ENCODE assay signal across 38 cellular contexts in genomic region chr10:51924359-51924758, GRCh38.
"Had no signal": no experiment of that assay in that cellular context is flagged by ENCODE, and none has a peak within 500 bp of the region (broad histone marks: within the 10 kb centered on the region; RNA-seq: fewer than 3 reads in every experiment).

No MANE protein-coding gene starts in this region.

- H3K4me1 ChIP-seq: body of pancreas, breast epithelium had no signal

- FAIRE-seq: astrocyte, bronchial epithelial cell had no signal

- H3K27ac Mint-ChIP-seq: activated naive CD4-positive, alpha-beta T cell treated with anti-CD3 and anti-CD28 coated beads for 36 hours; activated naive CD4-positive, alpha-beta T cell treated with anti-CD3 and anti-CD28 coated beads, Interleukin-2, amount 10 ng/mL, durations not matched to agents 7 days and 5 days; activated naive CD4-positive, alpha-beta T cell treated with anti-CD3 and anti-CD28 coated beads, Interleukin-2, amount 50 U/mL, for 24 hours; activated naive CD4-positive, alpha-beta T cell treated with anti-CD3 and anti-CD28 coated beads, Interleukin-2, amount 50 U/mL, for 72 hours; activated naive CD8-positive, alpha-beta T cell; activated naive CD8-positive, alpha-beta T cell treated with anti-CD3 and anti-CD28 coated beads for 36 hours; activated naive CD8-positive, alpha-beta T cell treated with anti-CD3 and anti-CD28 coated beads, Interleukin-2, amount 10 ng/mL, durations not matched to agents 7 days and 5 days; activated naive CD8-positive, alpha-beta T cell treated with anti-CD3 and anti-CD28 coated beads, Interleukin-2, amount 50 U/mL, for 24 hours; activated T-cell treated with anti-CD3 and anti-CD28 coated beads, Interleukin-2, amount 50 U/mL, for 24 hours; activated T-helper 1 cell treated with anti-CD3 and anti-CD28 coated beads, Interleukin-12 subunit alpha, Interleukin-12 subunit beta, Interleukin-2, Interleukin-4 antibody, amounts not matched to agents 30 ng/mL and 10 ng/mL and 1 ng/mL, durations not matched to agents 14 hours and 24 hours and 36 hours; activated T-helper 17 cell treated with anti-CD3 and anti-CD28 coated beads, Interleukin-2, amount 50 U/mL, for 72 hours; activated T-helper 2 cell treated with anti-CD3 and anti-CD28 coated beads, Interferon-gamma antibody, Interleukin-2, Interleukin-4, amounts not matched to agents 10 μg/mL and 5 μg/mL and 100 μg/mL, durations not matched to agents 14 hours and 24 hours and 36 hours; brain had no signal

- H3K27me3 Mint-ChIP-seq: activated naive CD4-positive, alpha-beta T cell treated with anti-CD3 and anti-CD28 coated beads, Interleukin-2, amount 10 ng/mL, durations not matched to agents 7 days and 5 days; activated naive CD8-positive, alpha-beta T cell; activated T-cell treated with anti-CD3 and anti-CD28 coated beads, Interleukin-2, amount 50 U/mL, for 24 hours; activated T-helper 17 cell treated with anti-CD3 and anti-CD28 coated beads, Interleukin-2, amount 50 U/mL, for 72 hours; brain had no signal

- H3K4me3 ChIP-seq: adrenal gland, ascending aorta, body of pancreas, breast epithelium, cardiac muscle cell had no signal

- ATAC-seq: activated naive CD4-positive, alpha-beta T cell treated with anti-CD3 and anti-CD28 coated beads, Interleukin-2, amount 50 U/mL, for 72 hours; activated naive CD8-positive, alpha-beta T cell treated with anti-CD3 and anti-CD28 coated beads, Interleukin-2, amount 50 U/mL, for 24 hours; activated T-cell treated with anti-CD3 and anti-CD28 coated beads, Interleukin-2, amount 50 U/mL, for 4 hours; activated T-helper 17 cell treated with anti-CD3 and anti-CD28 coated beads, Interleukin-2, amount 50 U/mL, for 72 hours; body of pancreas had no signal

- H3K4me3 Mint-ChIP-seq: activated naive CD4-positive, alpha-beta T cell treated with anti-CD3 and anti-CD28 coated beads for 36 hours; activated naive CD4-positive, alpha-beta T cell treated with anti-CD3 and anti-CD28 coated beads, Interleukin-2, amount 10 ng/mL, durations not matched to agents 7 days and 5 days; activated naive CD4-positive, alpha-beta T cell treated with anti-CD3 and anti-CD28 coated beads, Interleukin-2, amount 50 U/mL, for 24 hours; activated naive CD8-positive, alpha-beta T cell; activated naive CD8-positive, alpha-beta T cell treated with anti-CD3 and anti-CD28 coated beads for 36 hours; activated naive CD8-positive, alpha-beta T cell treated with anti-CD3 and anti-CD28 coated beads, Interleukin-2, amount 10 ng/mL, durations not matched to agents 7 days and 5 days; activated naive CD8-positive, alpha-beta T cell treated with anti-CD3 and anti-CD28 coated beads, Interleukin-2, amount 50 U/mL, for 24 hours; activated T-cell treated with anti-CD3 and anti-CD28 coated beads, Interleukin-2, amount 50 U/mL, for 24 hours; activated T-cell treated with anti-CD3 and anti-CD28 coated beads, Interleukin-2, amount 50 U/mL, for 4 hours; activated T-helper 1 cell treated with anti-CD3 and anti-CD28 coated beads, Interleukin-12 subunit alpha, Interleukin-12 subunit beta, Interleukin-2, Interleukin-4 antibody, amounts not matched to agents 30 ng/mL and 10 ng/mL and 1 ng/mL, durations not matched to agents 14 hours and 24 hours and 36 hours; activated T-helper 17 cell treated with anti-CD3 and anti-CD28 coated beads, Interleukin-2, amount 50 U/mL, for 72 hours; brain; central memory CD8-positive, alpha-beta T cell had no signal

- H3K36me3 ChIP-seq: adrenal gland, ascending aorta, brain microvascular endothelial cell, breast epithelium, cardiac muscle cell had no signal

- H3K27ac ChIP-seq: adrenal gland, body of pancreas, brain microvascular endothelial cell, breast epithelium, cardiac muscle cell had no signal

- H3K9me3 Mint-ChIP-seq: activated naive CD4-positive, alpha-beta T cell treated with anti-CD3 and anti-CD28 coated beads, Interleukin-2, amount 10 ng/mL, durations not matched to agents 7 days and 5 days; activated naive CD4-positive, alpha-beta T cell treated with anti-CD3 and anti-CD28 coated beads, Interleukin-2, amount 50 U/mL, for 24 hours; activated naive CD4-positive, alpha-beta T cell treated with anti-CD3 and anti-CD28 coated beads, Interleukin-2, amount 50 U/mL, for 72 hours; activated naive CD8-positive, alpha-beta T cell treated with anti-CD3 and anti-CD28 coated beads for 36 hours; activated naive CD8-positive, alpha-beta T cell treated with anti-CD3 and anti-CD28 coated beads, Interleukin-2, amount 10 ng/mL, durations not matched to agents 7 days and 5 days; activated naive CD8-positive, alpha-beta T cell treated with anti-CD3 and anti-CD28 coated beads, Interleukin-2, amount 50 U/mL, for 24 hours; activated T-cell treated with anti-CD3 and anti-CD28 coated beads, Interleukin-2, amount 50 U/mL, for 24 hours; activated T-helper 1 cell treated with anti-CD3 and anti-CD28 coated beads, Interleukin-12 subunit alpha, Interleukin-12 subunit beta, Interleukin-2, Interleukin-4 antibody, amounts not matched to agents 30 ng/mL and 10 ng/mL and 1 ng/mL, durations not matched to agents 14 hours and 24 hours and 36 hours; activated T-helper 17 cell treated with anti-CD3 and anti-CD28 coated beads, Interleukin-2, amount 50 U/mL, for 72 hours; activated T-helper 2 cell treated with anti-CD3 and anti-CD28 coated beads, Interferon-gamma antibody, Interleukin-2, Interleukin-4, amounts not matched to agents 10 μg/mL and 5 μg/mL and 100 μg/mL, durations not matched to agents 14 hours and 24 hours and 36 hours; central memory CD8-positive, alpha-beta T cell had no signal

- DNase-seq: activated effector memory CD4-positive, alpha-beta T cell treated with anti-CD3 and anti-CD28 coated beads, Interleukin-2, amount 50 U/mL, for 16 hours; activated effector memory CD4-positive, alpha-beta T cell treated with Interleukin-2 at 50 U/mL for 16 hours; activated gamma-delta T cell; activated gamma-delta T cell treated with Interleukin-2 at 50 U/mL for 16 hours; activated naive CD4-positive, alpha-beta T cell; activated naive CD4-positive, alpha-beta T cell treated with anti-CD3 and anti-CD28 coated beads for 36 hours; activated naive CD4-positive, alpha-beta T cell treated with anti-CD3 and anti-CD28 coated beads, Interleukin-2, amount 10 ng/mL, durations not matched to agents 7 days and 5 days; activated naive CD4-positive, alpha-beta T cell treated with anti-CD3 and anti-CD28 coated beads, Interleukin-2, amount 50 U/mL, for 16 hours; activated naive CD4-positive, alpha-beta T cell treated with Interleukin-2 at 50 U/mL for 16 hours; activated naive CD8-positive, alpha-beta T cell treated with anti-CD3 and anti-CD28 coated beads for 36 hours; activated naive CD8-positive, alpha-beta T cell treated with anti-CD3 and anti-CD28 coated beads, Interleukin-2, amount 10 ng/mL, durations not matched to agents 7 days and 5 days; activated naive CD8-positive, alpha-beta T cell treated with anti-CD3 and anti-CD28 coated beads, Interleukin-2, amount 50 U/mL, for 24 hours; activated T-cell treated with anti-CD3 and anti-CD28 coated beads, Interleukin-2, amount 50 U/mL, for 1 hour; activated T-cell treated with anti-CD3 and anti-CD28 coated beads, Interleukin-2, amount 50 U/mL, for 24 hours; activated T-cell treated with anti-CD3 and anti-CD28 coated beads, Interleukin-2, amount 50 U/mL, for 4 hours; adrenal gland; amniotic stem cell; amygdala; anterior cingulate cortex; aorta; body of pancreas; brain microvascular endothelial cell; caudate nucleus; central memory CD4-positive, alpha-beta T cell; cerebellar nuclear complex had no signal

- H3K4me1 Mint-ChIP-seq: activated naive CD4-positive, alpha-beta T cell treated with anti-CD3 and anti-CD28 coated beads, Interleukin-2, amount 10 ng/mL, durations not matched to agents 7 days and 5 days; activated naive CD4-positive, alpha-beta T cell treated with anti-CD3 and anti-CD28 coated beads, Interleukin-2, amount 50 U/mL, for 24 hours; activated naive CD8-positive, alpha-beta T cell treated with anti-CD3 and anti-CD28 coated beads for 36 hours; activated naive CD8-positive, alpha-beta T cell treated with anti-CD3 and anti-CD28 coated beads, Interleukin-2, amount 50 U/mL, for 24 hours; activated T-helper 17 cell treated with anti-CD3 and anti-CD28 coated beads, Interleukin-2, amount 50 U/mL, for 72 hours; central memory CD8-positive, alpha-beta T cell had no signal

- H3K36me3 Mint-ChIP-seq: activated naive CD4-positive, alpha-beta T cell treated with anti-CD3 and anti-CD28 coated beads, Interleukin-2, amount 10 ng/mL, durations not matched to agents 7 days and 5 days; activated naive CD4-positive, alpha-beta T cell treated with anti-CD3 and anti-CD28 coated beads, Interleukin-2, amount 50 U/mL, for 24 hours; activated naive CD4-positive, alpha-beta T cell treated with anti-CD3 and anti-CD28 coated beads, Interleukin-2, amount 50 U/mL, for 72 hours; activated naive CD8-positive, alpha-beta T cell; activated naive CD8-positive, alpha-beta T cell treated with anti-CD3 and anti-CD28 coated beads for 36 hours; activated naive CD8-positive, alpha-beta T cell treated with anti-CD3 and anti-CD28 coated beads, Interleukin-2, amount 10 ng/mL, durations not matched to agents 7 days and 5 days had no signal

- H3K9me3 ChIP-seq: adrenal gland, ascending aorta, body of pancreas, breast epithelium had no signal
